8 cellular contexts compared by ENCODE assay signal in the genomic region with DNA sequence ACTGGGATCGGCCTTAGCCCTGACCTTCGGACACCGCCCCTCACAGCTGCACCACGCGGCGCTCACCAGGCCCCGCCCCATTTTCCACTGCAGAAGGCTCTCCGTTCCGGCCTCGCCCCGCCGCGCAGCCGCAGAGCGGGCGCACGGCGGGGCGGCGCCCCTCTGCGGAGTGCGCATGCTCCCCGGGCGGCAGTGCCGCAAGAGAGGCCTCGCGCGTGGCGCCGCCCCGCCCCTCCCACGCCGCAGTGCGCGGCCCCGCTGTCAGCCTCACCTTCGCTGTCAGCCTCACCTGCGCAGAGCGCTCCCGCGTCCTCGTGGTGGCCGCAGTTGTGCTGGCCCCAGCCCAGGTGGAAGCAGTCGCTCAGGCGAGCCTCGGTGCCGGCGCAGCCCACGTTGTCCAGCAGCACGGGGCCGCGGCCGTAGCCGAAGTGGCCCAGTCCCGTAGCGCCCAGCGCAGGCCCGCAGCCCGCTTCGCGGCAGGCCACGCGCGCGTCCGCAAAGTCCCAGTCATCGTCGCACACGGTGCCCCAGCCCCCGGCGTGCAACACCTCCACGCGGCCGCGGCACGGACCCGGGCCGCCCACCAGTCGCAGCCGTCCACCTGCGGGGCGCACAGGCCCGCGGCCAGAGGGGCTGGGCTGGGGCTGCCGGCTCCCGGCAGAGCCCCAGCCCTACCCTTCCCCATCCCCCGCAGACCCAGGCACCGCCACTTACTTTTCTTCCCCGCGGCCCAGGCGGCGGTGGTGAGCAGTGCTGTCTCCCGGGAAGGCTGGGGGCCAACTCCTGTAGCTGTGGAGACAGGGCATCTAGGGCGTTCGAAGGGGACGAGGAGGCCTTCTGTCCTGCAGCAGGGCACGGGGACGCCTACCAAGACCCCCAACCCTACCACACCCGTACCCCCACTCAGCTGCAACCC. TPM values are rescaled to one million over a fixed set of nuclear protein-coding genes. Genes with fewer than 3 reads are reported as not detected.
DNase-seq lines count a peak whose midpoint lies in the region; ATAC-seq and TF ChIP-seq lines count a peak whose summit lies in the region.

No MANE protein-coding gene starts in this region.

- no peaks in the 10 kb centered on the region for H3K9me3 ChIP-seq in BLaER1 treated with 17β-estradiol and CSF1 and Interleukin-3, amounts not matched to agents 10 nM and 100 nM (replicated peaks in 1 of 11)
- H3K9me3 ChIP-seq in right lobe of liver: no peaks in the 10 kb centered on the region

- no peaks in the 10 kb centered on the region for H3K36me3 ChIP-seq in BLaER1 treated with 17β-estradiol and CSF1 and Interleukin-3, amounts not matched to agents 10 nM and 100 nM
- no peaks in the 10 kb centered on the region for H3K36me3 ChIP-seq in right lobe of liver

- 0% methylated on average over 7 of the region's 99 CpGs for WGBS in right lobe of liver (ENCODE audit: insufficient coverage, low coverage, low lambda C conversion rate, missing lambda C conversion rate)

- peak overlapping the region; percentile 80 for H3K4me3 Mint-ChIP-seq in activated CD4-positive, alpha-beta T cell treated with anti-CD3 and anti-CD28 coated beads, Interleukin-2, amount 10 ng/mL, durations not matched to agents 7 days and 5 days
- peak overlapping the region; percentile 80 for H3K4me3 Mint-ChIP-seq in dendritic cell treated with granulocyte-macrophage colony-stimulating factor and Interleukin-4, amounts not matched to agents 40 ng/mL and 50 ng/mL, for 4 days

- peaks cover 34 to 65% (median 53%) of the 10 kb centered on the region in 10 experiments for H3K4me1 ChIP-seq in BLaER1 treated with 17β-estradiol and CSF1 and Interleukin-3, amounts not matched to agents 10 nM and 100 nM
- peaks cover 0 to 25% (median 0%) of the 10 kb centered on the region in 4 donors for H3K4me1 ChIP-seq in right lobe of liver

- no peaks in the 10 kb centered on the region for H3K27me3 ChIP-seq in BLaER1 treated with 17β-estradiol and CSF1 and Interleukin-3, amounts not matched to agents 10 nM and 100 nM
- no peaks in the 10 kb centered on the region for H3K27me3 ChIP-seq in right lobe of liver

- H3K9ac ChIP-seq in BLaER1 treated with 17β-estradiol and CSF1 and Interleukin-3, amounts not matched to agents 10 nM and 100 nM: peak overlapping the region; percentile 75 to 91 (median 84)

- CTCF ChIA-PET in activated CD4-positive, alpha-beta T cell treated with anti-CD3 and anti-CD28 coated beads, Interleukin-2, amount 10 ng/mL, durations not matched to agents 7 days and 5 days (lab: Charles Lee): interaction anchor here (0.6 to 1.8 kb wide), 8 partner anchors 8 to 823 kb away, joined by 3 to 6 read pairs (median 4); partner anchors contain the start of gene YWHAG

- no peak for TF ChIP-seq CTCF in right lobe of liver (IDR thresholded peaks at IDR 0.05)

- H3K36me3 Mint-ChIP-seq in activated CD4-positive, alpha-beta T cell treated with anti-CD3 and anti-CD28 coated beads, Interleukin-2, amount 10 ng/mL, durations not matched to agents 7 days and 5 days (ENCODE audit: low read depth): no peaks in the 10 kb centered on the region
- no peaks in the 10 kb centered on the region for H3K36me3 Mint-ChIP-seq in dendritic cell treated with granulocyte-macrophage colony-stimulating factor and Interleukin-4, amounts not matched to agents 40 ng/mL and 50 ng/mL, for 4 days (ENCODE audit: low read depth)

- H4K20me1 ChIP-seq in BLaER1 treated with 17β-estradiol and CSF1 and Interleukin-3, amounts not matched to agents 10 nM and 100 nM: no peaks in the 10 kb centered on the region

- ATAC-seq in HG03442 (IDR thresholded peaks at IDR 0.05; ENCODE audit: unreplicated experiment) (peak; percentile 89), right lobe of liver (peak; percentile 82 to 85 (median 85))

- POLR2A ChIA-PET in activated CD4-positive, alpha-beta T cell treated with anti-CD3 and anti-CD28 coated beads, Interleukin-2, amount 10 ng/mL, durations not matched to agents 7 days and 5 days (lab: Charles Lee): interaction anchor here (0.7 kb wide), 1 partner anchor 34 kb away, joined by 3 read pairs; no protein-coding TSS in a partner anchor

- peaks cover 31% of the 10 kb centered on the region for H3K4me1 Mint-ChIP-seq in activated CD4-positive, alpha-beta T cell treated with anti-CD3 and anti-CD28 coated beads, Interleukin-2, amount 10 ng/mL, durations not matched to agents 7 days and 5 days
- peaks cover 63% of the 10 kb centered on the region for H3K4me1 Mint-ChIP-seq in dendritic cell treated with granulocyte-macrophage colony-stimulating factor and Interleukin-4, amounts not matched to agents 40 ng/mL and 50 ng/mL, for 4 days (ENCODE audit: low read depth)

- DNase-seq in GM19240 (ENCODE audit: insufficient read length, low spot score) (peak; percentile 97), NCI-H524 treated with DMSO at 0.1 percent for 48 hours (lab: John Stamatoyannopoulos, UW) (peak; percentile 50), right lobe of liver (peak; percentile 95 to 96 (median 96))
- peak; percentile 91 for DNase-seq in activated CD4-positive, alpha-beta T cell treated with anti-CD3 and anti-CD28 coated beads, Interleukin-2, amount 10 ng/mL, durations not matched to agents 7 days and 5 days
- DNase-seq in stimulated activated CD4-positive, alpha-beta T cell treated with anti-CD3 and anti-CD28 coated beads, Interleukin-4, amount 100 ng/mL, for 24 hours: peak; percentile 89

- H3K9me3 Mint-ChIP-seq in activated CD4-positive, alpha-beta T cell treated with anti-CD3 and anti-CD28 coated beads, Interleukin-2, amount 10 ng/mL, durations not matched to agents 7 days and 5 days: no peaks in the 10 kb centered on the region
- H3K9me3 Mint-ChIP-seq in dendritic cell treated with granulocyte-macrophage colony-stimulating factor and Interleukin-4, amounts not matched to agents 40 ng/mL and 50 ng/mL, for 4 days: no peaks in the 10 kb centered on the region

- H3K4me3 ChIP-seq in BLaER1 treated with 17β-estradiol and CSF1 and Interleukin-3, amounts not matched to agents 10 nM and 100 nM: peak overlapping the region; percentile 60 to 81 (median 70)
- peak overlapping the region; percentile 70 to 81 (median 71) for H3K4me3 ChIP-seq in right lobe of liver

- intact Hi-C loops in dendritic cell treated with granulocyte-macrophage colony-stimulating factor and Interleukin-4, amounts not matched to agents 40 ng/mL and 50 ng/mL, for 4 days (cut with micrococcal nuclease): loop anchor here (1.0 kb wide), 1 partner anchor 34 kb away; no protein-coding TSS in a partner anchor
- intact Hi-C loops in right lobe of liver (cut with DNase I): no loop called here

- peak; percentile 84 for TF ChIP-seq POLR2A in right lobe of liver (IDR thresholded peaks at IDR 0.05)

- peak overlapping the region; percentile 94 to 100 (median 98) for H3K4me2 ChIP-seq in BLaER1 treated with 17β-estradiol and CSF1 and Interleukin-3, amounts not matched to agents 10 nM and 100 nM

- H3K27ac ChIP-seq in BLaER1 treated with 17β-estradiol and CSF1 and Interleukin-3, amounts not matched to agents 10 nM and 100 nM: peak overlapping the region; percentile 65 to 90 (median 84)
- peak overlapping the region; percentile 85 to 93 (median 90) for H3K27ac ChIP-seq in right lobe of liver

- peak overlapping the region; percentile 98 for H3K27ac Mint-ChIP-seq in activated CD4-positive, alpha-beta T cell treated with anti-CD3 and anti-CD28 coated beads, Interleukin-2, amount 10 ng/mL, durations not matched to agents 7 days and 5 days
- peak overlapping the region; percentile 90 for H3K27ac Mint-ChIP-seq in dendritic cell treated with granulocyte-macrophage colony-stimulating factor and Interleukin-4, amounts not matched to agents 40 ng/mL and 50 ng/mL, for 4 days

- no peaks in the 10 kb centered on the region for H3K27me3 Mint-ChIP-seq in activated CD4-positive, alpha-beta T cell treated with anti-CD3 and anti-CD28 coated beads, Interleukin-2, amount 10 ng/mL, durations not matched to agents 7 days and 5 days
- H3K27me3 Mint-ChIP-seq in dendritic cell treated with granulocyte-macrophage colony-stimulating factor and Interleukin-4, amounts not matched to agents 40 ng/mL and 50 ng/mL, for 4 days: no peaks in the 10 kb centered on the region

RNA-seq across cellular contexts. Expression of gene SSC4D, which starts 16.1 kb away (rescaled TPM):
- total RNA-seq in activated CD4-positive, alpha-beta T cell treated with anti-CD3 and anti-CD28 coated beads, Interleukin-2, amount 10 ng/mL, durations not matched to agents 7 days and 5 days: under 1 TPM; 0.32 to 0.60 TPM
- 1 to 10 TPM; 1.2 to 2.6 (median 1.2) TPM for total RNA-seq in right lobe of liver

RNA-seq across cellular contexts. Expression of gene ZP3, which starts 31.4 kb away (rescaled TPM):
- total RNA-seq in activated CD4-positive, alpha-beta T cell treated with anti-CD3 and anti-CD28 coated beads, Interleukin-2, amount 10 ng/mL, durations not matched to agents 7 days and 5 days: 1 to 10 TPM; 1.0 to 1.1 TPM
- 1 to 10 TPM in 1 of 6 experiments, under 1 TPM in 4, not detected in 1; 0.27 to 2.8 (median 0.62) TPM for total RNA-seq in right lobe of liver

RNA-seq across cellular contexts. Expression of gene YWHAG, which starts 34.6 kb away (rescaled TPM):
- total RNA-seq in activated CD4-positive, alpha-beta T cell treated with anti-CD3 and anti-CD28 coated beads, Interleukin-2, amount 10 ng/mL, durations not matched to agents 7 days and 5 days: 10 to 100 TPM; 68.0 to 75.1 TPM
- total RNA-seq in right lobe of liver: 10 to 100 TPM; 43.5 to 69.1 (median 58.4) TPM

Comparison
In these comparisons a context has a peak if more than half of its experiments do, and no peak if none do; other contexts are left out.
1. Peak in every context shown above with its lines: DNase-seq, ATAC-seq, H3K4me3 ChIP-seq and H3K27ac ChIP-seq.